ENCODE assay signal across 8 cellular contexts in genomic region chr15:88621789-88622604, GRCh38. TPM values are rescaled to one million over a fixed set of nuclear protein-coding genes. Genes with fewer than 3 reads are reported as not detected.
DNase-seq lines count a peak whose midpoint lies in the region; TF ChIP-seq lines count a peak whose summit lies in the region.

No MANE protein-coding gene starts in this region.

- H3K27ac ChIP-seq in OCI-LY1 (ENCODE audit: low read depth, low read length, poor library complexity, severe bottlenecking) (peak overlapping the region; percentile 85), smooth muscle cell (ENCODE audit: low read depth) (peak overlapping the region; percentile 99)

- H3K9me2 ChIP-seq in OCI-LY1 (ENCODE audit: low read depth, low read length): no peaks in the 10 kb centered on the region

- TF ChIP-seq CTCF in GM12875 (IDR thresholded peaks at IDR 0.05; ENCODE audit: borderline replicate concordance, insufficient read depth, low read depth, low read length) (no peak), HFF-Myc (IDR thresholded peaks at IDR 0.05; ENCODE audit: low read depth, low read length, missing control alignments) (no peak), OCI-LY1 (IDR thresholded peaks at IDR 0.05; ENCODE audit: low read length) (no peak), smooth muscle cell (IDR thresholded peaks at IDR 0.05; ENCODE audit: borderline replicate concordance, insufficient read depth, poor library complexity, severe bottlenecking) (no peak)

- H3K4me2 ChIP-seq in OCI-LY1 (ENCODE audit: low read length) (peak overlapping the region; percentile 95), smooth muscle cell (peak overlapping the region; percentile 97)

- H3K36me3 ChIP-seq in OCI-LY1 (ENCODE audit: insufficient read depth, low read length) (peaks cover 20% of the 10 kb centered on the region), smooth muscle cell (ENCODE audit: low read depth) (no peaks in the 10 kb centered on the region)

- peaks cover 46% of the 10 kb centered on the region for H3K4me1 ChIP-seq in OCI-LY1 (ENCODE audit: insufficient read depth, low read length, severe bottlenecking)
- peaks cover 15% of the 10 kb centered on the region for H3K4me1 ChIP-seq in smooth muscle cell (ENCODE audit: low read depth)

- H3K9ac ChIP-seq in OCI-LY1 (ENCODE audit: low read length) (peak overlapping the region; percentile 98), smooth muscle cell (ENCODE audit: low read depth) (peak overlapping the region; percentile 100)

- H2AFZ ChIP-seq in OCI-LY1 (ENCODE audit: low read length): no peak overlapping the region
- H2AFZ ChIP-seq in smooth muscle cell (ENCODE audit: low read depth): no peak overlapping the region

- H3K27me3 ChIP-seq in OCI-LY1 (ENCODE audit: insufficient read depth, low read length) (no peaks in the 10 kb centered on the region), smooth muscle cell (ENCODE audit: low read depth) (no peaks in the 10 kb centered on the region)

- H3K9me3 ChIP-seq in OCI-LY1 (ENCODE audit: low read length): no peaks in the 10 kb centered on the region
- no peaks in the 10 kb centered on the region for H3K9me3 ChIP-seq in smooth muscle cell (replicated peaks; ENCODE audit: low read depth)

- H3K4me3 ChIP-seq in GM12875 (ENCODE audit: low read depth, low read length) (peak overlapping the region; percentile 90), HFF-Myc (replicated peaks; ENCODE audit: low read depth, low read length) (peak overlapping the region; percentile 92), OCI-LY1 (ENCODE audit: low read depth, low read length, poor library complexity, severe bottlenecking) (peak overlapping the region; percentile 97), iPS-11a (ENCODE audit: low read depth, low read length) (peak overlapping the region; percentile 98), smooth muscle cell (peak overlapping the region; percentile 85)

- 1% methylated on average over 17 of the region's 17 CpGs for WGBS in smooth muscle cell (ENCODE audit: low lambda C conversion rate)

- H3K79me2 ChIP-seq in OCI-LY1 (ENCODE audit: insufficient read depth, low read length) (peaks cover 43% of the 10 kb centered on the region), smooth muscle cell (ENCODE audit: low read depth) (peaks cover 58% of the 10 kb centered on the region)

- H4K20me1 ChIP-seq in OCI-LY1 (ENCODE audit: insufficient read depth, low read length) (no peaks in the 10 kb centered on the region), smooth muscle cell (ENCODE audit: low read depth) (peaks cover 52% of the 10 kb centered on the region)

- no peaks in the 10 kb centered on the region for H3F3A ChIP-seq in OCI-LY1 (ENCODE audit: insufficient read depth, low read length)
- no peaks in the 10 kb centered on the region for H3F3A ChIP-seq in smooth muscle cell (ENCODE audit: low read depth)

- DNase-seq in HFF-Myc (ENCODE audit: extremely low read depth, low read depth) (no peak), smooth muscle cell (lab: John Stamatoyannopoulos, UW; ENCODE audit: unreplicated experiment) (no peak), mucosa of gallbladder (ENCODE audit: low spot score) (no peak), SHP77 treated with DMSO at 0.1 percent for 48 hours (lab: John Stamatoyannopoulos, UW) (no peak)
- peak; percentile 40 for DNase-seq in activated naive CD4-positive, alpha-beta T cell treated with anti-CD3 and anti-CD28 coated beads, Interleukin-2, amount 50 U/mL, for 16 hours

RNA-seq across cellular contexts. Expression of gene AEN, which starts 0.9 kb away (rescaled TPM):
- total RNA-seq in smooth muscle cell (44.5 and 50.1 TPM in 2 replicates), mucosa of gallbladder (34.4 TPM)
- polyA plus RNA-seq in smooth muscle cell: 53.3 and 57.6 TPM in 2 replicates

RNA-seq across cellular contexts. Expression of gene ISG20, which starts 16.8 kb away (rescaled TPM):
- total RNA-seq in smooth muscle cell (0.81 and 1.2 TPM in 2 replicates), mucosa of gallbladder (383 TPM)
- polyA plus RNA-seq in smooth muscle cell: 1.1 and 2.6 TPM in 2 replicates

Comparison
In these comparisons a context has a peak if more than half of its experiments do, and no peak if none do; other contexts are left out.
1. RNA of gene ISG20, which starts 16.8 kb away (total RNA-seq): 383 TPM in mucosa of gallbladder (single experiment); 0.81 to 1.2 TPM in smooth muscle cell; every median in the first group is over 100 times any median in the second.
2. Peak in every context shown above with its lines, with median percentiles within 50 percentile points of each other: H3K4me3 ChIP-seq.